8 cellular contexts compared by ENCODE assay signal in genomic region chr5:157511656-157512644, GRCh38. TPM values are rescaled to one million over a fixed set of nuclear protein-coding genes. Genes with fewer than 3 reads are reported as not detected.
DNase-seq lines count a peak whose midpoint lies in the region; ATAC-seq and TF ChIP-seq lines count a peak whose summit lies in the region.

No MANE protein-coding gene starts in this region.

- peaks cover 45% of the 10 kb centered on the region for H3K4me1 ChIP-seq in SJSA1 (replicated peaks)
- peaks cover 19 to 65% (median 37%) of the 10 kb centered on the region in 4 donors for H3K4me1 ChIP-seq in stomach

- no peaks in the 10 kb centered on the region for H3K4me1 Mint-ChIP-seq in immature natural killer cell

- no peaks in the 10 kb centered on the region for H3K36me3 Mint-ChIP-seq in immature natural killer cell

- ATAC-seq in HG03442 (IDR thresholded peaks at IDR 0.05; ENCODE audit: unreplicated experiment) = no peak

- peak; percentile 86 for DNase-seq in GOT3 (lab: John Stamatoyannopoulos, UW)
- peak; percentile 100 for DNase-seq in SJSA1 (ENCODE audit: low read depth in 1 of 2, low spot score in 2 of 2)
- DNase-seq in dermis blood vessel endothelial cell = peak; percentile 97
- DNase-seq in lung microvascular endothelial cell (ENCODE audit: low read depth in 2 of 2) = peak; percentile 97 to 98
- peak; percentile 74 for DNase-seq in stomach
- DNase-seq in NCI-H82 treated with DMSO at 0.1 percent for 48 hours (lab: John Stamatoyannopoulos, UW; ENCODE audit: unreplicated experiment) = no peak
- DNase-seq in immature natural killer cell = no peak

- no peak for TF ChIP-seq EP300 in stomach (IDR thresholded peaks at IDR 0.05)

- H3K4me3 Mint-ChIP-seq in immature natural killer cell = no peak overlapping the region

- H3K9me3 ChIP-seq in SJSA1 (replicated peaks) = no peaks in the 10 kb centered on the region
- H3K9me3 ChIP-seq in stomach = no peaks in the 10 kb centered on the region

- H3K4me3 ChIP-seq in SJSA1 (no peak overlapping the region), stomach (no peak overlapping the region)

- H3K9me3 Mint-ChIP-seq in immature natural killer cell = no peaks in the 10 kb centered on the region

- H3K36me3 ChIP-seq in SJSA1 (peaks cover 62% of the 10 kb centered on the region), stomach (peaks cover 0 to 22% (median 12%) of the 10 kb centered on the region in 4 donors)

- no peak for TF ChIP-seq CTCF in stomach (IDR thresholded peaks at IDR 0.05)

- no peak for TF ChIP-seq POLR2A in stomach (IDR thresholded peaks at IDR 0.05)

- H3K27me3 ChIP-seq in SJSA1 (replicated peaks) = no peaks in the 10 kb centered on the region
- H3K27me3 ChIP-seq in stomach = no peaks in the 10 kb centered on the region

- peaks cover 0 to 2% (median 1%) of the 10 kb centered on the region in 3 donors for H3K27me3 Mint-ChIP-seq in immature natural killer cell (ENCODE audit: low read depth in 3 of 3)

- intact Hi-C loops in stomach (cut with DNase I; ENCODE audit: low total_unique reads) = no loop called here

- 30 to 66% (median 54%) methylated on average over 9 of the region's 9 CpGs for WGBS in stomach, 5 donors

- H3K27ac ChIP-seq in SJSA1 (peak overlapping the region; percentile 89), stomach (peak overlapping the region; percentile 59 to 86 (median 79))

- no peak overlapping the region for H3K27ac Mint-ChIP-seq in immature natural killer cell

RNA-seq across cellular contexts. Expression of gene NIPAL4, which starts 51.9 kb away (rescaled TPM):
- total RNA-seq in SJSA1 (2014; rRNA removed; shearing (Covaris generic)) = 0.18 TPM in 1 of 2 replicates, not detected in the other
- total RNA-seq in dermis blood vessel endothelial cell = not detected in 2 replicates
- total RNA-seq in lung microvascular endothelial cell = not detected in 2 replicates
- total RNA-seq in stomach = 1 to 10 TPM in 3 of 5 donors, under 1 TPM in 1, not detected in 1; 0.58 to 8.3 (median 4.6) TPM
- polyA plus RNA-seq in stomach = 1 to 10 TPM in 2 of 3 donors, under 1 TPM in 1; 0.19 to 4.0 (median 1.2) TPM
- polyA plus RNA-seq in immature natural killer cell = not detected

Comparison
In these comparisons a context has a peak if more than half of its experiments do, and no peak if none do; other contexts are left out.
1. DNase-seq: peak in GOT3 (single experiment), SJSA1 (2 of 2), dermis blood vessel endothelial cell (single experiment), lung microvascular endothelial cell (2 of 2) and stomach (single experiment); none in NCI-H82 treated with DMSO at 0.1 percent for 48 hours (single experiment) and immature natural killer cell (0 of 3).